In genomic region chr4:87032884-87033533, GRCh38 we compare ENCODE assay signal across 9 cellular contexts.
DNase-seq lines count a peak whose midpoint lies in the region; ATAC-seq and TF ChIP-seq lines count a peak whose summit lies in the region.
"Had no signal": no experiment of that assay in that cellular context is flagged by ENCODE, and none has a peak within 500 bp of the region (broad histone marks: within the 10 kb centered on the region; RNA-seq: fewer than 3 reads in every experiment).

No MANE protein-coding gene starts in this region.

- H3K23ac ChIP-seq in mesenchymal stem cell (ENCODE audit: low read length in 2 of 2): no peak overlapping the region

- TF ChIP-seq CTCF in endodermal cell (conservative IDR thresholded peaks at IDR 0.05): no peak
- no peak for TF ChIP-seq CTCF in tibial artery (IDR thresholded peaks at IDR 0.05)

- H3K4me3 ChIP-seq in endodermal cell (ENCODE audit: low read length) (peak overlapping the region; percentile 74), mesenchymal stem cell (ENCODE audit: insufficient read depth in 1 of 2, low read depth in 1 of 2, low read length in 2 of 2) (peak overlapping the region in 1 of 2 experiments; percentile 13), tibial artery (peak overlapping the region in 1 of 2 donors; percentile 4)

- 75% methylated on average over 3 of the region's 3 CpGs; no CpG with 5 or more reads in 1 of the 2 experiments for WGBS in endodermal cell (ENCODE audit: insufficient coverage in 1 of 2, insufficient read length in 1 of 2), 2 experiments
- WGBS in mesenchymal stem cell: 56% methylated on average over 1 of the region's 3 CpGs

- DNase-seq in NCI-H446 treated with DMSO at 0.1 percent for 48 hours (lab: John Stamatoyannopoulos, UW) (peak; percentile 40), endodermal cell (no peak), mesenchymal stem cell (peak; percentile 81), tibial artery (no peak)
- DNase-seq in activated naive CD8-positive, alpha-beta T cell treated with anti-CD3 and anti-CD28 coated beads for 36 hours: no peak
- no peak for DNase-seq in activated T-cell treated with anti-CD3 and anti-CD28 coated beads, Interleukin-2, amount 50 U/mL, for 48 hours
- DNase-seq: NCI-H2081 treated with DMSO at 0.1 percent for 48 hours had no signal

- H3K27ac Mint-ChIP-seq in endodermal cell: no peak overlapping the region
- no peak overlapping the region for H3K27ac Mint-ChIP-seq in activated naive CD8-positive, alpha-beta T cell treated with anti-CD3 and anti-CD28 coated beads for 36 hours

- H3K9me3 ChIP-seq in endodermal cell (ENCODE audit: control insufficient read depth, low read length) (no peaks in the 10 kb centered on the region), mesenchymal stem cell (ENCODE audit: control insufficient read depth, low read length) (no peaks in the 10 kb centered on the region), tibial artery (no peaks in the 10 kb centered on the region)

- no peak overlapping the region for H3K4me3 Mint-ChIP-seq in endodermal cell
- H3K4me3 Mint-ChIP-seq in activated naive CD8-positive, alpha-beta T cell treated with anti-CD3 and anti-CD28 coated beads for 36 hours: no peak overlapping the region

- no peak overlapping the region for H3K4ac ChIP-seq in mesenchymal stem cell (ENCODE audit: low read depth in 1 of 2, low read length in 2 of 2)

- H2BK12ac ChIP-seq in mesenchymal stem cell (ENCODE audit: low read length in 2 of 2): no peak overlapping the region

- no peaks in the 10 kb centered on the region for H3K36me3 Mint-ChIP-seq in endodermal cell (ENCODE audit: low read depth)
- no peaks in the 10 kb centered on the region for H3K36me3 Mint-ChIP-seq in activated naive CD8-positive, alpha-beta T cell treated with anti-CD3 and anti-CD28 coated beads for 36 hours

- peaks cover 56% of the 10 kb centered on the region for H3K4me1 Mint-ChIP-seq in endodermal cell
- H3K4me1 Mint-ChIP-seq in activated naive CD8-positive, alpha-beta T cell treated with anti-CD3 and anti-CD28 coated beads for 36 hours: peaks cover 41% of the 10 kb centered on the region

- no peaks in the 10 kb centered on the region for H3K36me3 ChIP-seq in endodermal cell (ENCODE audit: control insufficient read depth, insufficient read depth, low read length)
- no peaks in the 10 kb centered on the region for H3K36me3 ChIP-seq in mesenchymal stem cell (ENCODE audit: control insufficient read depth in 1 of 2, insufficient read depth in 2 of 2, low read depth in 1 of 2, low read length in 2 of 2)
- no peaks in the 10 kb centered on the region for H3K36me3 ChIP-seq in tibial artery

- peak overlapping the region in 1 of 2 experiments; percentile 25 for H3K18ac ChIP-seq in mesenchymal stem cell (ENCODE audit: low read depth in 1 of 2, low read length in 2 of 2)

- no peaks in the 10 kb centered on the region for H3K9me3 Mint-ChIP-seq in endodermal cell
- no peaks in the 10 kb centered on the region for H3K9me3 Mint-ChIP-seq in activated naive CD8-positive, alpha-beta T cell treated with anti-CD3 and anti-CD28 coated beads for 36 hours

- H4K91ac ChIP-seq in mesenchymal stem cell (ENCODE audit: low read length): no peak overlapping the region

- H2BK15ac ChIP-seq in mesenchymal stem cell (ENCODE audit: low read depth, poor library complexity, severe bottlenecking): no peak overlapping the region

- H3K9ac ChIP-seq in endodermal cell (ENCODE audit: extremely low read depth, low read length, poor library complexity, severe bottlenecking) (peak overlapping the region; percentile 73), mesenchymal stem cell (ENCODE audit: low read length) (peak overlapping the region; percentile 48)

- ATAC-seq in HG02798 (IDR thresholded peaks at IDR 0.05; ENCODE audit: poor library complexity, unreplicated experiment): no peak
- ATAC-seq in GM21360 (IDR thresholded peaks at IDR 0.05; ENCODE audit: unreplicated experiment): no peak

- H2AK5ac ChIP-seq in mesenchymal stem cell (ENCODE audit: low read length, severe bottlenecking): no peak overlapping the region

- peak overlapping the region; percentile 89 for H3K27ac ChIP-seq in endodermal cell (ENCODE audit: low read depth, low read length)
- no peak overlapping the region for H3K27ac ChIP-seq in mesenchymal stem cell (ENCODE audit: low read length, poor library complexity, severe bottlenecking)
- peak overlapping the region; percentile 72 to 76 for H3K27ac ChIP-seq in tibial artery

- H3K27me3 ChIP-seq in endodermal cell (ENCODE audit: control insufficient read depth, insufficient read depth, low read length, poor library complexity, severe bottlenecking) (no peaks in the 10 kb centered on the region), mesenchymal stem cell (ENCODE audit: control insufficient read depth in 1 of 2, insufficient read depth in 1 of 2, low read length in 2 of 2) (no peaks in the 10 kb centered on the region), tibial artery (no peaks in the 10 kb centered on the region)

- no peak overlapping the region for H3K14ac ChIP-seq in mesenchymal stem cell (ENCODE audit: low read length in 2 of 2)

- H3K79me1 ChIP-seq in mesenchymal stem cell (replicated peaks; ENCODE audit: low read length, poor library complexity, severe bottlenecking): peaks cover 16% of the 10 kb centered on the region

- H3K4me2 ChIP-seq in mesenchymal stem cell (ENCODE audit: low read length, poor library complexity, severe bottlenecking): no peak overlapping the region

- no peak overlapping the region for H2AFZ ChIP-seq in mesenchymal stem cell (ENCODE audit: low read depth, low read length)

- no peaks in the 10 kb centered on the region for H3K27me3 Mint-ChIP-seq in endodermal cell (ENCODE audit: insufficient read depth)
- H3K27me3 Mint-ChIP-seq in activated naive CD8-positive, alpha-beta T cell treated with anti-CD3 and anti-CD28 coated beads for 36 hours: no peaks in the 10 kb centered on the region

- intact Hi-C loops in tibial artery (cut with DNase I; ENCODE audit: low total_unique reads): no loop called here

- H2BK5ac ChIP-seq in mesenchymal stem cell (ENCODE audit: low read depth, low read length, poor library complexity, severe bottlenecking): no peak overlapping the region

- no peak overlapping the region for H2BK120ac ChIP-seq in mesenchymal stem cell (ENCODE audit: low read depth, low read length)

- H3K4me1 ChIP-seq in endodermal cell (ENCODE audit: control insufficient read depth, insufficient read depth, low read length) (peaks cover 58% of the 10 kb centered on the region), mesenchymal stem cell (ENCODE audit: control insufficient read depth, insufficient read depth, low read depth, low read length) (peaks cover 22% of the 10 kb centered on the region), tibial artery (peaks cover 0 to 100% (median 92%) of the 10 kb centered on the region in 4 donors)

- no peak overlapping the region for H4K8ac ChIP-seq in mesenchymal stem cell (ENCODE audit: low read length)

Comparison
In these comparisons a context has a peak if more than half of its experiments do, and no peak if none do; other contexts are left out.
1. DNase-seq: peak in NCI-H446 treated with DMSO at 0.1 percent for 48 hours (single experiment) and mesenchymal stem cell (single experiment); none in endodermal cell (single experiment), tibial artery (0 of 2), activated naive CD8-positive, alpha-beta T cell treated with anti-CD3 and anti-CD28 coated beads for 36 hours (single experiment) and activated T-cell treated with anti-CD3 and anti-CD28 coated beads, Interleukin-2, amount 50 U/mL, for 48 hours (0 of 2).